In genomic region chr7:50467817-50468610, GRCh38 we compare ENCODE assay signal across 8 cellular contexts. TPM values are rescaled to one million over a fixed set of nuclear protein-coding genes. Genes with fewer than 3 reads are reported as not detected.
DNase-seq lines count a peak whose midpoint lies in the region; ATAC-seq and TF ChIP-seq lines count a peak whose summit lies in the region.

No MANE protein-coding gene starts in this region.

- peak; percentile 67 for ATAC-seq in GM18870 (IDR thresholded peaks at IDR 0.05; ENCODE audit: unreplicated experiment)
- ATAC-seq in HG03097 (IDR thresholded peaks at IDR 0.05; ENCODE audit: low FRiP score, unreplicated experiment), result peak; percentile 92
- ATAC-seq in left lung, result peak; percentile 98

- H3K4me3 ChIP-seq in AG04450 (ENCODE audit: low read depth, low read length) (no peak overlapping the region), left lung (no peak overlapping the region)

- H3K27ac ChIP-seq in AG04450 (ENCODE audit: low read depth, low read length), result no peak overlapping the region
- no peak overlapping the region for H3K27ac ChIP-seq in left lung

- peaks cover 15% of the 10 kb centered on the region for H3K27me3 ChIP-seq in AG04450 (ENCODE audit: control insufficient read depth, insufficient read depth, low read length)
- H3K27me3 ChIP-seq in left lung, result no peaks in the 10 kb centered on the region

- TF ChIP-seq CTCF in AG04450 (IDR thresholded peaks at IDR 0.05; ENCODE audit: low read depth, low read length), result peak; percentile 88
- peak; percentile 80 to 86 for TF ChIP-seq CTCF in left lung (IDR thresholded peaks at IDR 0.05)

- no peaks in the 10 kb centered on the region for H3K9me3 ChIP-seq in AG04450 (ENCODE audit: control insufficient read depth, insufficient read depth, low read length)
- no peaks in the 10 kb centered on the region for H3K9me3 ChIP-seq in left lung

- POLR2A ChIA-PET in AG04450 (lab: Yijun Ruan, JAX), result no interaction called here

- intact Hi-C loops in left lung (cut with DNase I), result loop anchor here in 1 of 2 donors (10.0 kb wide), 1 partner anchor 677 kb away; no protein-coding TSS in a partner anchor

- peaks cover 6 to 8% of the 10 kb centered on the region in 2 donors for H3K4me1 ChIP-seq in left lung

- no peaks in the 10 kb centered on the region for H3K36me3 ChIP-seq in left lung

- CTCF ChIA-PET in AG04450 (lab: Charles Lee), result interaction anchor here (0.6 to 7.3 kb wide), 58 partner anchors 8 to 1805 kb away, joined by 3 to 169 read pairs (median 3); partner anchors contain the start of gene FIGNL1

- peak; percentile 24 for DNase-seq in AG04450 (ENCODE audit: low read depth, low spot score)
- peak; percentile 42 for DNase-seq in NCI-H226
- DNase-seq in activated CD4-positive, alpha-beta T cell treated with anti-CD3 and anti-CD28 coated beads for 1 hour, result peak; percentile 64
- peak; percentile 81 for DNase-seq in cerebellar cortex (ENCODE audit: low spot score)
- peak; percentile 72 to 92 for DNase-seq in left lung
- peak; percentile 73 to 79 for DNase-seq in stimulated activated CD4-positive, alpha-beta T cell treated with anti-CD3 and anti-CD28 coated beads, Interleukin-4, amount 100 ng/mL, for 48 hours (ENCODE audit: low read depth in 2 of 2)

RNA-seq across cellular contexts. Expression of gene FIGNL1, which starts 17.9 kb away (rescaled TPM):
- 7.1 and 9.5 TPM in 2 replicates for polyA plus RNA-seq in AG04450 (2011; rRNA removed)
- polyA minus RNA-seq in AG04450 (2011; rRNA and poly(A)+ RNA removed), result 8.9 and 9.3 TPM in 2 replicates
- total RNA-seq in left lung, result 10 to 100 TPM; 12.0 to 13.5 TPM

Comparison
In these comparisons a context has a peak if more than half of its experiments do, and no peak if none do; other contexts are left out.
1. DNase-seq: peak in every context shown above with its lines; median percentile 82 in left lung; 81 in cerebellar cortex; 76 in stimulated activated CD4-positive, alpha-beta T cell treated with anti-CD3 and anti-CD28 coated beads, Interleukin-4, amount 100 ng/mL, for 48 hours; 64 in activated CD4-positive, alpha-beta T cell treated with anti-CD3 and anti-CD28 coated beads for 1 hour; 42 in NCI-H226; 24 in AG04450.